Comparison of ENCODE assay signal across 17 cellular contexts in the genomic region with DNA sequence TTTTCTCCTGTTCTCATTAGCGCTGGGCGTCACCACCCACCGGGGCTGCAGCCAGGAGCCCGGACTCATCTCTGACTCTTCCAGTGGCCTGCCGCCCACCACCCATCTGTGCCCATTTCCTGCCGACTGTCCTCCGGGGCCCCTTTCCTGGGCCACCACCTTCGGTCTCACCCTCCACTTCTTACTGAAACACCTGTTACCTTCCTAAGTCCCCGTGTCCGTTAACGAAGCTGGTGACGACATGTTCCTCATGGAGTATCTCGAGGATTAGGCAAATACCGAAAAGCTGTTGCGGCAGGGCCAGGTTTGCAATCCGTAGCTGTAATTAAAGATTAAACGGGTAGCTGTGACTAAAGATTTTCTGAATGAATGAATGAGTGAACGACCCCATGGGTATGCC.
A peak's percentile ranks its signal among the peaks of the same experiment; 100 is the strongest.
DNase-seq lines count a peak whose midpoint lies in the region; TF ChIP-seq lines count a peak whose summit lies in the region.
"Had no signal": no experiment of that assay in that cellular context is flagged by ENCODE, and none has a peak within 500 bp of the region (broad histone marks: within the 10 kb centered on the region; RNA-seq: fewer than 3 reads in every experiment).

No MANE protein-coding gene starts in this region.

- TF ChIP-seq CTCF in HEK293 (tag by site-specific recombination; IDR thresholded peaks at IDR 0.05) (no peak), WERI-Rb-1 (IDR thresholded peaks at IDR 0.05; ENCODE audit: low read depth, low read length) (no peak)

- no peaks in the 10 kb centered on the region for H3K27me3 ChIP-seq in WERI-Rb-1 (ENCODE audit: insufficient read depth, low read depth, severe bottlenecking)

- H3K36me3 ChIP-seq in HEK293 (ENCODE audit: control insufficient read depth in 2 of 2, insufficient read depth in 1 of 2, low read length in 2 of 2) (no peaks in the 10 kb centered on the region), WERI-Rb-1 (no peaks in the 10 kb centered on the region)

- DNase-seq in DMS 273 (lab: John Stamatoyannopoulos, UW; ENCODE audit: unreplicated experiment): peak; percentile 66
- DNase-seq in DMS 273 treated with DMSO at 0.1 percent for 48 hours (lab: John Stamatoyannopoulos, UW): no peak
- DNase-seq in NCI-H524 treated with DMSO at 0.1 percent for 48 hours (lab: John Stamatoyannopoulos, UW): peak; percentile 36
- DNase-seq in WERI-Rb-1: peak; percentile 79
- no peak for DNase-seq in activated T-cell treated with anti-CD3 and anti-CD28 coated beads, Interleukin-2, amount 50 U/mL, for 1 hour
- DNase-seq in kidney glomerular epithelial cell (lab: John Stamatoyannopoulos, UW): no peak
- DNase-seq in NCI-H1048 (lab: John Stamatoyannopoulos, UW): no peak
- DNase-seq: AML-193; Caco-2; CD4-positive, alpha-beta T cell; GDM1; H7 had no signal

- CTCF ChIA-PET in HEK293 (lab: Yijun Ruan, JAX): interaction anchor here (0.6 kb wide), 1 partner anchor 35 kb away, joined by 4 read pairs; no protein-coding TSS in a partner anchor

- H3K4me3 ChIP-seq in HEK293 (ENCODE audit: low read depth, low read length) (no peak overlapping the region), WERI-Rb-1 (ENCODE audit: low read depth, low read length) (peak overlapping the region; percentile 30)
- H3K4me3 ChIP-seq: A549, GM23338 had no signal

- POLR2A ChIA-PET in HEK293 (lab: Yijun Ruan, JAX): interaction anchor here (0.6 kb wide), 1 partner anchor 106 kb away, joined by 6 read pairs; no protein-coding TSS in a partner anchor

- H3K9me3 ChIP-seq in HEK293 (ENCODE audit: control insufficient read depth, insufficient read depth, low read depth, low read length) (no peaks in the 10 kb centered on the region), WERI-Rb-1 (ENCODE audit: severe bottlenecking) (peaks cover 2% of the 10 kb centered on the region)
- H3K9me3 ChIP-seq: A549, Caco-2 had no signal

- H3K27ac ChIP-seq in HEK293 (ENCODE audit: extremely low read depth, low read depth, low read length) (no peak overlapping the region), WERI-Rb-1 (peak overlapping the region; percentile 75)
- H3K27ac ChIP-seq: 22Rv1, A549, C4-2B had no signal

- H3K4me1 ChIP-seq in HEK293 (ENCODE audit: control insufficient read depth, insufficient read depth, low read length): no peaks in the 10 kb centered on the region
- H3K4me1 ChIP-seq: A549, Caco-2 had no signal

TF ChIP-seq in HEK293, 187 proteins besides CTCF, POLR2A, EP300 and RAD21:
- TF ChIP-seq EGR2 (tag by site-specific recombination; IDR thresholded peaks at IDR 0.05; ENCODE audit: low read depth): 0 out of 2 replicates have a peak, but pooled peaks have one; percentile 32
- TF ChIP-seq KLF7 (tag by site-specific recombination; IDR thresholded peaks at IDR 0.05; ENCODE audit: borderline replicate concordance): no peak
- TF ChIP-seq ZFP41 (tag by site-specific recombination; IDR thresholded peaks at IDR 0.05; ENCODE audit: borderline replicate concordance): no peak
- peak; percentile 21; the same call in 1 of the 2 replicates for TF ChIP-seq ZFHX2 (tag by site-specific recombination; conservative IDR thresholded peaks at IDR 0.05)
- TF ChIP-seq ZNF791 (tag by site-specific recombination; IDR thresholded peaks at IDR 0.05): no peak

Comparison
In these comparisons a context has a peak if more than half of its experiments do, and no peak if none do; other contexts are left out.
1. DNase-seq: peak in DMS 273 (single experiment), NCI-H524 treated with DMSO at 0.1 percent for 48 hours (single experiment) and WERI-Rb-1 (single experiment); none in DMS 273 treated with DMSO at 0.1 percent for 48 hours (single experiment), activated T-cell treated with anti-CD3 and anti-CD28 coated beads, Interleukin-2, amount 50 U/mL, for 1 hour (single experiment), kidney glomerular epithelial cell (single experiment) and NCI-H1048 (single experiment).